Comparison of ENCODE assay signal across 16 cellular contexts in the genomic region with DNA sequence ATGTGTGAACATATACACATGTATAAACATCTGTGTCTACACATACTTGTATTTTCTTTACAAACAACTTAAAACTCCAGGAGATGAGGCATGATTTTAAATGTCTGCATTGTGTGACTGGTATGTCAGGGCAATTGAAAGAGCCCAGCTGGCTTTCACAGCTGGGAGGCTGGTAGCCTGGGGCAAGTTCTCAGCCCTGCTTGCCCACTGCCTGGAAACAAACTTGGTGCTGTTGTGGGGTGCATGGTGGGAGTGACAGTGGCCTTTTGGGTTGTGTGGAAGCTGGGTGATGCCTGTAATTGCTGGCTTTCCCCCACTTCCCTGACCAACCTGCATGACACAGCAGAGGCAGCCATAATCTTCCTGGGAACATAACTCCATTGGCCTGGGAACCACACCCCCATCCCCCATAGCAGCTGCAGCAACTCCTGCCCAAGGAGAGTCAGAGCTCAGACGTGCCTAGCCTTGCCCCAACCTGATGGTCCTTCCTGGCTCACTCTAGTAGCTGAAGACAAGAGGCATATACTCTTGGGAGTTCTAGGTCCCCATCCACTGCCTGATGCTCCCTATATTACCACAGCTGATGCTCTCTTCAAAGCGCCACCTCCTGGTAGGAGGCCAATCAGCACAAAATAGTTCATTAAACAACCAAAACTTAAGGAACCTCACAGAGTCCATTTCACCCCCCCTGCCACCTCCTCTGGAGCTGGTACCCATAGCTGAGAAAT.
A peak's percentile ranks its signal among the peaks of the same experiment; 100 is the strongest.
DNase-seq lines count a peak whose midpoint lies in the region; ATAC-seq, FAIRE-seq and TF ChIP-seq lines count a peak whose summit lies in the region.
"Had no signal": no experiment of that assay in that cellular context is flagged by ENCODE, and none has a peak within 500 bp of the region (broad histone marks: within the 10 kb centered on the region; RNA-seq: fewer than 3 reads in every experiment).

No MANE protein-coding gene starts in this region.

- FAIRE-seq in GM12878 (lab: Jason Lieb, UNC) (no peak), kidney (lab: Jason Lieb, UNC) (no peak)
- FAIRE-seq: A549, islet of Langerhans had no signal

- intact Hi-C loops in GM12878 (cut with micrococcal nuclease; ENCODE audit: unreplicated experiment): loop anchor here (5.0 kb wide), 1 partner anchor 267 kb away; no protein-coding TSS in a partner anchor
- intact Hi-C loops in kidney (cut with DNase I): no loop called here

- no peak overlapping the region for H3K9ac ChIP-seq in GM12878 (ENCODE audit: control insufficient read depth, insufficient read depth, low read length)
- H3K9ac ChIP-seq in mesendoderm (ENCODE audit: low read length): no peak overlapping the region
- no peak overlapping the region for H3K9ac ChIP-seq in kidney (ENCODE audit: low read length in 2 of 2)

- no peak overlapping the region for H3K4me3 ChIP-seq in GM12878
- no peak overlapping the region for H3K4me3 ChIP-seq in mesendoderm (ENCODE audit: low read length)
- no peak overlapping the region for H3K4me3 ChIP-seq in kidney (ENCODE audit: low read length in 2 of 2)
- H3K4me3 ChIP-seq: A549, esophagus muscularis mucosa, skin epidermis had no signal

- peak; percentile 15; the same call in 1 of the 2 replicates for TF ChIP-seq RAD21 in Ishikawa (IDR thresholded peaks at IDR 0.05; ENCODE audit: low read depth)
- TF ChIP-seq RAD21 in GM12878 (IDR thresholded peaks at IDR 0.05; ENCODE audit: insufficient read depth, low read depth, low read length): no peak

- BruUV-seq in GM12878 (replicated peaks; lab: Mats Ljungman, UMichigan): no TSS peak

- no peak overlapping the region for H2AK5ac ChIP-seq in mesendoderm (ENCODE audit: low read length)

- POLR2A ChIA-PET in GM12878 (lab: Charles Lee): no interaction called here

- no peak overlapping the region for H4K8ac ChIP-seq in mesendoderm (ENCODE audit: low read depth, low read length)

- H2AFZ ChIP-seq in GM12878 (ENCODE audit: control insufficient read depth, low read depth, low read length): no peak overlapping the region

- no peak overlapping the region for H2BK15ac ChIP-seq in mesendoderm (replicated peaks; ENCODE audit: low read depth)

- ATAC-seq in GM12878: peak; percentile 61
- ATAC-seq in HG03469 (IDR thresholded peaks at IDR 0.05; ENCODE audit: unreplicated experiment): no peak
- no peak for ATAC-seq in GM18867 (IDR thresholded peaks at IDR 0.05; ENCODE audit: unreplicated experiment)
- ATAC-seq: A549; naive thymus-derived CD8-positive, alpha-beta T cell had no signal

- TF ChIP-seq EP300 in Ishikawa (IDR thresholded peaks at IDR 0.05; ENCODE audit: borderline replicate concordance) (no peak), GM12878 (IDR thresholded peaks at IDR 0.05; ENCODE audit: borderline replicate concordance in 1 of 2, control insufficient read depth in 1 of 2, low read depth in 2 of 2, low read length in 2 of 2) (no peak)

- H3K23ac ChIP-seq in mesendoderm (ENCODE audit: low read length): no peak overlapping the region

- no peak overlapping the region for H3K4ac ChIP-seq in mesendoderm (ENCODE audit: low read depth, low read length)

- H3K4me1 ChIP-seq in GM12878 (ENCODE audit: control insufficient read depth, insufficient read depth, low read length) (no peaks in the 10 kb centered on the region; the same call in 1 of the 2 replicates), mesendoderm (ENCODE audit: control insufficient read depth, low read depth, low read length) (no peaks in the 10 kb centered on the region), kidney (ENCODE audit: control insufficient read depth in 1 of 2, insufficient read depth in 1 of 2, low read depth in 1 of 2, low read length in 2 of 2) (no peaks in the 10 kb centered on the region)
- H3K4me1 ChIP-seq: A549 had no signal

- no peak overlapping the region for H2BK5ac ChIP-seq in mesendoderm (ENCODE audit: low read length)

- 100% methylated on average over 2 of the region's 2 CpGs for WGBS in GM12878 (ENCODE audit: insufficient coverage, insufficient replicate concordance, low lambda C conversion rate, missing lambda C conversion rate)
- no CpG with 5 or more reads among the region's 2 CpGs for WGBS in mesendoderm (ENCODE audit: extremely low coverage, insufficient coverage, low lambda C conversion rate)

- peaks cover 1% of the 10 kb centered on the region; the same call in 2 of the 3 replicates for H3K9me3 ChIP-seq in GM12878 (replicated peaks; ENCODE audit: control insufficient read depth, insufficient read depth, low read length)
- no peaks in the 10 kb centered on the region for H3K9me3 ChIP-seq in kidney (ENCODE audit: control insufficient read depth in 1 of 2, low read length in 2 of 2)
- H3K9me3 ChIP-seq: A549, esophagus muscularis mucosa had no signal

- H3K18ac ChIP-seq in mesendoderm (ENCODE audit: low read length): no peak overlapping the region

- H3K79me2 ChIP-seq in GM12878 (ENCODE audit: control insufficient read depth, insufficient read depth, low read length): no peaks in the 10 kb centered on the region; the same call in 1 of the 2 replicates
- no peaks in the 10 kb centered on the region for H3K79me2 ChIP-seq in mesendoderm (ENCODE audit: control insufficient read depth, insufficient read depth, low read length)

- H3K36me3 ChIP-seq in GM12878 (ENCODE audit: control insufficient read depth in 2 of 2, insufficient read depth in 2 of 2, low read length in 1 of 2) (peaks cover 0 to 8% of the 10 kb centered on the region in 2 experiments; a peak in 2 of 4 replicates), mesendoderm (ENCODE audit: control insufficient read depth, insufficient read depth, low read length) (no peaks in the 10 kb centered on the region), kidney (ENCODE audit: control insufficient read depth in 1 of 2, insufficient read depth in 2 of 2, low read length in 2 of 2) (no peaks in the 10 kb centered on the region)
- H3K36me3 ChIP-seq: esophagus muscularis mucosa had no signal

- no peaks in the 10 kb centered on the region for H3K27me3 ChIP-seq in GM12878 (replicated peaks in 1 of 2; ENCODE audit: control insufficient read depth in 2 of 2, insufficient read depth in 2 of 2, low read length in 1 of 2)
- no peaks in the 10 kb centered on the region for H3K27me3 ChIP-seq in mesendoderm (ENCODE audit: insufficient read depth, low read length, poor library complexity)
- H3K27me3 ChIP-seq: esophagus muscularis mucosa had no signal

- no peak overlapping the region for H2BK120ac ChIP-seq in mesendoderm (ENCODE audit: low read depth, low read length)

- no peak for TF ChIP-seq POLR2A in GM12878 (IDR thresholded peaks at IDR 0.05; ENCODE audit: low read depth, low read length)

- no peak overlapping the region for H3K4me2 ChIP-seq in GM12878 (ENCODE audit: control insufficient read depth, insufficient read depth)
- no peak overlapping the region for H3K4me2 ChIP-seq in mesendoderm (ENCODE audit: low read length)
- H3K4me2 ChIP-seq: A549 had no signal

- TF ChIP-seq CTCF in GM12878 (IDR thresholded peaks at IDR 0.05 in 2 of 3, conservative IDR thresholded peaks at IDR 0.05 in 1 of 3; ENCODE audit: control insufficient read depth in 2 of 3, extremely low read depth in 1 of 3, insufficient read depth in 1 of 3, low read depth in 3 of 3, low read length in 3 of 3): peak; percentile 20 to 30 (median 24); a peak in 3 of 6 replicates
- no peak for TF ChIP-seq CTCF in kidney (IDR thresholded peaks at IDR 0.05; ENCODE audit: borderline replicate concordance, extremely low read depth, insufficient read depth)

- peaks cover 2% of the 10 kb centered on the region for H3K79me1 ChIP-seq in mesendoderm (ENCODE audit: low read length)

- H4K5ac ChIP-seq in mesendoderm (ENCODE audit: low read length): no peak overlapping the region

- SMC1A ChIA-PET in GM12878 (lab: Charles Lee; ENCODE audit: uncharacterized antibody, unreplicated experiment): interaction anchor here (1.0 to 1.6 kb wide), 2 partner anchors 11 to 268 kb away, joined by 4 read pairs; no protein-coding TSS in a partner anchor

- H4K20me1 ChIP-seq in GM12878 (ENCODE audit: control insufficient read depth, insufficient read depth): no peaks in the 10 kb centered on the region

- no peak overlapping the region for H3K56ac ChIP-seq in mesendoderm (ENCODE audit: low read length)

- RAD21 ChIA-PET in GM12878 (lab: Charles Lee; ENCODE audit: unreplicated experiment): no interaction called here

- no peak overlapping the region for H3K27ac ChIP-seq in GM12878 (ENCODE audit: control insufficient read depth, insufficient read depth)
- H3K27ac ChIP-seq in mesendoderm (ENCODE audit: low read depth, low read length): no peak overlapping the region
- no peak overlapping the region for H3K27ac ChIP-seq in kidney (ENCODE audit: low read depth in 2 of 2, low read length in 2 of 2)
- H3K27ac ChIP-seq: A549, esophagus muscularis mucosa, skin epidermis had no signal

- DNase-seq in NCI-H748 (lab: John Stamatoyannopoulos, UW; ENCODE audit: unreplicated experiment) (peak; percentile 18), NCI-H748 treated with DMSO at 0.1 percent for 48 hours (lab: John Stamatoyannopoulos, UW) (no peak), GM12878 (ENCODE audit: low read depth, low spot score) (no peak), mesendoderm (peak; percentile 34), kidney (no peak)
- DNase-seq: activated T-cell treated with anti-CD3 and anti-CD28 coated beads for 4 hours; MV-4-11; naive thymus-derived CD8-positive, alpha-beta T cell; NK-92 treated with Interleukin-12 subunit alpha and Interleukin-12 subunit beta, amount 100 ng/mL, for 24 hours had no signal

- CTCF ChIA-PET in GM12878 (lab: Yijun Ruan, JAX): interaction anchor here (0.8 to 1.3 kb wide), 4 partner anchors 8 to 267 kb away, joined by 3 to 6 read pairs (median 4); no protein-coding TSS in a partner anchor

- in situ Hi-C loops in GM12878 (cut with MboI): no loop called here

TF ChIP-seq in Ishikawa, 13 proteins besides CTCF, POLR2A, EP300 and RAD21 (continues in another document):
- TF ChIP-seq, protein P1, sequence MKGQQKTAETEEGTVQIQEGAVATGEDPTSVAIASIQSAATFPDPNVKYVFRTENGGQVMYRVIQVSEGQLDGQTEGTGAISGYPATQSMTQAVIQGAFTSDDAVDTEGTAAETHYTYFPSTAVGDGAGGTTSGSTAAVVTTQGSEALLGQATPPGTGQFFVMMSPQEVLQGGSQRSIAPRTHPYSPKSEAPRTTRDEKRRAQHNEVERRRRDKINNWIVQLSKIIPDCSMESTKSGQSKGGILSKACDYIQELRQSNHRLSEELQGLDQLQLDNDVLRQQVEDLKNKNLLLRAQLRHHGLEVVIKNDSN (IDR thresholded peaks at IDR 0.05): no peak
- TF ChIP-seq EGR1 (IDR thresholded peaks at IDR 0.05) (no peak), FOXM1 (IDR thresholded peaks at IDR 0.05; ENCODE audit: borderline replicate concordance, low read depth) (no peak)

TF ChIP-seq in GM12878, 131 proteins besides CTCF, POLR2A, EP300 and RAD21:
- TF ChIP-seq SMC3 (IDR thresholded peaks at IDR 0.05; ENCODE audit: borderline replicate concordance, low read length) (peak; percentile 23), ZNF207 (IDR thresholded peaks at IDR 0.05; ENCODE audit: borderline replicate concordance) (no peak)
TF ChIP-seq in GM12878: peak in this region for 1.

Comparison
In these comparisons a context has a peak if more than half of its experiments do, and no peak if none do; other contexts are left out.
1. DNase-seq: peak in NCI-H748 (single experiment) and mesendoderm (single experiment); none in NCI-H748 treated with DMSO at 0.1 percent for 48 hours (single experiment), GM12878 (single experiment) and kidney (single experiment).